ENCODE assay signal across 8 cellular contexts in the genomic region with DNA sequence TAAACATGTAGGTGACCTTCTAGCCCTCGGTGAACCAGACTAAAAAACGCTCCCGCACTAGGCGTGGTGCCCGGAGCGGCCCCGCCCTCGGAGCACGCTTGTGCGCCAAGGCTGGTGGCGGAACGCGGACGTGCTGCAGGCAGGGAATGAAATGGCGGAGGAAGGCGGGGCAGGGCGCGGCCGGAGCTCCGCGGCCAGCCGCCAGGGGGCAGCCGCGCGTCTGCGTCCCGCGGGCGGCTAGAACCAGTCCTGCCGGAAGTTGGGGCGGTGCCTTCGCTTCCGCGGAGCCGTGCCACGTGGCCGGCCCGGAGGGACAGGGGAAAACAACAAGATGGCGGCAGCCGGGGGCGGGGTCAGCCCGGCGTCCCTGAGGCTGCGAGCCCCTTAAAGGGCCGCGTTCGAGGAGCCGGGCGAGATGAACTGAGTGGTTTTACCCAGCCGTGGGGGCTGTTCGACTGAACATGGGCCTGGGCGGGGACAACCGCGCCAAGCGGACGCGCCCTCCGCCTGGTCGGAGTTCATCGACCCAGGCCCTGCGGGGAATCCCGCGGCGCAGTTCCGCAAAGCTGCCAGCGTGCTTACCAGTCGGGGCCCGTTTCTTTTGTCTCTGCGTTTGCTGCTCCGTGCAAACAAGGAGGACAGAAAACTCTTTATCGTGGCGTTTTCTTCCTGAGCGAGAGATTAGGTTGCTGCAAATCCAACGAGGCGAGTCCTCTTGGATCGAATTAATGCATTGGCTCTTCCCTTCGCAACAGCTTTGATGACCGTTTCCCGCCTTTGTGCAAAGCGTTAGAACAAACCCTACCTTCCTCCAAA.
DNase-seq lines count a peak whose midpoint lies in the region; TF ChIP-seq lines count a peak whose summit lies in the region.

No MANE protein-coding gene starts in this region.

- H4K20me1 ChIP-seq in neural progenitor cell (ENCODE audit: low read depth): no peaks in the 10 kb centered on the region

- H3K27me3 ChIP-seq in HAP-1 (ENCODE audit: low read depth) (no peaks in the 10 kb centered on the region; the same call in 1 of the 2 replicates), neural progenitor cell (no peaks in the 10 kb centered on the region), stomach smooth muscle (ENCODE audit: control insufficient read depth in 1 of 2, insufficient read depth in 2 of 2, low read length in 2 of 2) (no peaks in the 10 kb centered on the region)

- H3K4me1 ChIP-seq in HAP-1 (peaks cover 31% of the 10 kb centered on the region), neural progenitor cell (peaks cover 34% of the 10 kb centered on the region), stomach smooth muscle (ENCODE audit: control insufficient read depth, insufficient read depth, low read length) (peaks cover 27% of the 10 kb centered on the region)

- peaks cover 35% of the 10 kb centered on the region for H3K4me1 Mint-ChIP-seq in neural progenitor cell

- TF ChIP-seq CTCF in fibroblast of villous mesenchyme (IDR thresholded peaks at IDR 0.05; ENCODE audit: insufficient read depth, low read depth, low read length) (peak; percentile 82), neural progenitor cell (IDR thresholded peaks at IDR 0.05) (peak; percentile 91)

- H3K79me2 ChIP-seq in neural progenitor cell (ENCODE audit: low read depth): peaks cover 43% of the 10 kb centered on the region

- peaks cover 2% of the 10 kb centered on the region for H3K9me3 Mint-ChIP-seq in neural progenitor cell

- H3K4me3 Mint-ChIP-seq in neural progenitor cell: peak overlapping the region; percentile 90

- peak overlapping the region; percentile 80 for H3K4me2 ChIP-seq in neural progenitor cell

- in situ Hi-C loops in HAP-1 (cut with MboI; ENCODE audit: low sequenced_read_pairs): loop anchor here (10.0 kb wide), 1 partner anchor 106 kb away; no protein-coding TSS in a partner anchor

- H3F3A ChIP-seq in neural progenitor cell (ENCODE audit: low read depth): peaks cover 42% of the 10 kb centered on the region

- peak overlapping the region; percentile 39 for H3K4me3 ChIP-seq in HAP-1
- H3K4me3 ChIP-seq in fibroblast of villous mesenchyme (ENCODE audit: low read depth, low read length): peak overlapping the region; percentile 62
- peak overlapping the region; percentile 56 for H3K4me3 ChIP-seq in neural progenitor cell
- H3K4me3 ChIP-seq in stomach smooth muscle (ENCODE audit: low read length in 2 of 2): peak overlapping the region; percentile 79 to 90

- H3K9me3 ChIP-seq in HAP-1: no peaks in the 10 kb centered on the region
- no peaks in the 10 kb centered on the region for H3K9me3 ChIP-seq in neural progenitor cell (ENCODE audit: low read depth)
- H3K9me3 ChIP-seq in stomach smooth muscle (ENCODE audit: control insufficient read depth in 2 of 2, low read length in 2 of 2): no peaks in the 10 kb centered on the region

- H3K9ac ChIP-seq in neural progenitor cell (peak overlapping the region; percentile 91), stomach smooth muscle (ENCODE audit: low read length in 2 of 2) (peak overlapping the region; percentile 91 to 98)

- peaks cover 9% of the 10 kb centered on the region for H3K36me3 Mint-ChIP-seq in neural progenitor cell

- H2AFZ ChIP-seq in neural progenitor cell (replicated peaks): peak overlapping the region; percentile 55

- peak; percentile 77 for TF ChIP-seq POLR2A in Raji (IDR thresholded peaks at IDR 0.05; ENCODE audit: insufficient read depth, low read depth, low read length)

- peaks cover 3% of the 10 kb centered on the region for H3K27me3 Mint-ChIP-seq in neural progenitor cell (ENCODE audit: insufficient read depth, low read depth)

- peak; percentile 93 for DNase-seq in GF-D8 (lab: John Stamatoyannopoulos, UW)
- DNase-seq in HAP-1 (ENCODE audit: low spot score in 2 of 2): peak; percentile 95 to 99
- DNase-seq in M059J (ENCODE audit: low read depth): peak; percentile 95
- DNase-seq in activated gamma-delta T cell (lab: John Stamatoyannopoulos, UW): peak; percentile 96
- DNase-seq in fibroblast of villous mesenchyme (ENCODE audit: low read depth): peak; percentile 98
- peak; percentile 99 for DNase-seq in neural progenitor cell (ENCODE audit: low spot score)

- H3K27ac Mint-ChIP-seq in neural progenitor cell: peak overlapping the region; percentile 99

- no peaks in the 10 kb centered on the region for H3K36me3 ChIP-seq in HAP-1 (replicated peaks)
- H3K36me3 ChIP-seq in neural progenitor cell: no peaks in the 10 kb centered on the region
- no peaks in the 10 kb centered on the region for H3K36me3 ChIP-seq in stomach smooth muscle (ENCODE audit: control insufficient read depth in 2 of 2, insufficient read depth in 2 of 2, low read length in 2 of 2)

- H3K27ac ChIP-seq in neural progenitor cell (peak overlapping the region; percentile 100), stomach smooth muscle (ENCODE audit: low read length) (peak overlapping the region; percentile 98)

Comparison
In these comparisons a context has a peak if more than half of its experiments do, and no peak if none do; other contexts are left out.
1. Peak in every context shown above with its lines: DNase-seq, H3K4me3 ChIP-seq and H3K27ac ChIP-seq.